18 cellular contexts compared by ENCODE assay signal in the genomic region with DNA sequence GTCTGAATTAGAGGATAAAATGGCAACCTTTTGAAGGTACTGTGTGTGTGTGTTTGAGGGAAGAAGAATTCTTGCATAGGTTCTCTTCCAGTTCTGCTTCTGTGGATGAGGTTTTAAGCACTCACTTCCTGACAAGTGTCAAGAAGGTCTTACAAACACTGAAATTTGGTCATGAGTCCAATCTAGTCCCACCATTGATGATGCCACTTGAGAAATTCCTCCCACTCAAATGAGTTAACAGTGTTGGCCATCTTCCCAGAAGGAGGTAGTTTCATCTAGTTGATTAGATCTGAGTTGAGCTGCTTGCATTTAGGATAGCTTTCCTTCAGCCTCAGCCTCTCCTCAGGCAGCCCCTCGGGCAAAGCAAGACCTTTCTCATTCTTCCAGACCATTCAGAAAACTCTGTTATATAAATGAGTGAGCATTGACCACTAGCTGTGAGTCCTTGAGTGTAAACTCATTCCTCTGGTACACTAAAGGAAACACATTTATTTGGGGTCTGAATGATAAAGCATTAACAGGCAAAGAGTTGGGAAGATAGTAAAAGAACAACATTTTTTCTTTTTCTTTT.
A peak's percentile ranks its signal among the peaks of the same experiment; 100 is the strongest.
DNase-seq lines count a peak whose midpoint lies in the region; ATAC-seq and TF ChIP-seq lines count a peak whose summit lies in the region.
"Had no signal": no experiment of that assay in that cellular context is flagged by ENCODE, and none has a peak within 500 bp of the region (broad histone marks: within the 10 kb centered on the region; RNA-seq: fewer than 3 reads in every experiment).

No MANE protein-coding gene starts in this region.

- H3K27me3 Mint-ChIP-seq in WTC11 (ENCODE audit: low read depth) = peaks cover 46% of the 10 kb centered on the region

- H3K4ac ChIP-seq in neuronal stem cell (ENCODE audit: low read length) = no peak overlapping the region

- peak; percentile 78 for ATAC-seq in WTC11
- ATAC-seq: GM23338; stimulated activated memory B cell treated with anti-CD40 and anti-IgM and Interleukin-4, amounts not matched to agents 10 μg/mL and 1 μg/mL and 100 μg/mL, for 72 hours had no signal

- POLR2A ChIA-PET in HEK293 (lab: Yijun Ruan, JAX) = no interaction called here
- POLR2A ChIA-PET in WTC11 (lab: Charles Lee) = no interaction called here

- peaks cover 9% of the 10 kb centered on the region for H3K4me1 ChIP-seq in HEK293 (ENCODE audit: control insufficient read depth, insufficient read depth, low read length)
- H3K4me1 ChIP-seq in neuronal stem cell (ENCODE audit: control insufficient read depth in 2 of 2, insufficient read depth in 1 of 2, low read depth in 1 of 2, low read length in 2 of 2) = peaks cover 0 to 4% of the 10 kb centered on the region in 2 donors
- H3K4me1 ChIP-seq: upper lobe of left lung had no signal

- H3K36me3 Mint-ChIP-seq in WTC11 = no peaks in the 10 kb centered on the region
- H3K36me3 Mint-ChIP-seq: stimulated activated memory B cell treated with anti-CD40 and anti-IgM and Interleukin-4, amounts not matched to agents 10 μg/mL and 1 μg/mL and 100 μg/mL, for 72 hours had no signal

- H3K4me1 Mint-ChIP-seq in WTC11 = peaks cover 7% of the 10 kb centered on the region
- H3K4me1 Mint-ChIP-seq: activated B cell treated with CpG ODN at 0.5 μM for 24 hours; endodermal cell; GM23338; stimulated activated memory B cell treated with anti-CD40 and anti-IgM and Interleukin-4, amounts not matched to agents 10 μg/mL and 1 μg/mL and 100 μg/mL, for 72 hours had no signal

- no peak overlapping the region for H2BK15ac ChIP-seq in neuronal stem cell (ENCODE audit: low read length)

- no peak overlapping the region for H3K27ac ChIP-seq in HEK293 (ENCODE audit: extremely low read depth, low read depth, low read length)
- H3K27ac ChIP-seq in neuronal stem cell (replicated peaks; ENCODE audit: low read length) = no peak overlapping the region
- H3K27ac ChIP-seq: upper lobe of left lung had no signal

- no peak overlapping the region for H3K14ac ChIP-seq in neuronal stem cell (ENCODE audit: low read length)

- H3K36me3 ChIP-seq in HEK293 (ENCODE audit: control insufficient read depth in 2 of 2, insufficient read depth in 1 of 2, low read length in 2 of 2) (no peaks in the 10 kb centered on the region), neuronal stem cell (replicated peaks in 1 of 2; ENCODE audit: control insufficient read depth in 2 of 2, insufficient read depth in 2 of 2, low read length in 2 of 2) (no peaks in the 10 kb centered on the region)
- H3K36me3 ChIP-seq: upper lobe of left lung had no signal

- H3K4me2 ChIP-seq in neuronal stem cell (ENCODE audit: insufficient read depth, low read length, poor library complexity, severe bottlenecking) = no peak overlapping the region
- H3K4me2 ChIP-seq: GM23338 had no signal

- H4K8ac ChIP-seq in neuronal stem cell (ENCODE audit: low read depth, low read length) = no peak overlapping the region

- no peaks in the 10 kb centered on the region for H3K9me3 Mint-ChIP-seq in WTC11
- H3K9me3 Mint-ChIP-seq: activated B cell treated with CpG ODN at 0.5 μM for 24 hours; activated naive CD4-positive, alpha-beta T cell treated with anti-CD3 and anti-CD28 coated beads for 36 hours; endodermal cell; GM23338; stimulated activated memory B cell treated with anti-CD40 and anti-IgM and Interleukin-4, amounts not matched to agents 10 μg/mL and 1 μg/mL and 100 μg/mL, for 72 hours had no signal

- H3K9ac ChIP-seq in neuronal stem cell (ENCODE audit: low read depth, low read length, poor library complexity) = no peak overlapping the region

- H3K18ac ChIP-seq in neuronal stem cell (ENCODE audit: low read length) = no peak overlapping the region

- no CpG with 5 or more reads among the region's 1 CpG for WGBS in neuronal stem cell (ENCODE audit: extremely low coverage in 2 of 2, insufficient read length in 2 of 2, insufficient replicate concordance in 1 of 2), 2 donors

- peak; percentile 11 for DNase-seq in AG09319 (ENCODE audit: extremely low read depth, low read depth)
- DNase-seq in WTC11 (ENCODE audit: low spot score) = no peak
- peak; percentile 46 for DNase-seq in fibroblast of the aortic adventitia (ENCODE audit: low read depth)
- no peak for DNase-seq in activated gamma-delta T cell treated with Interleukin-2 at 50 U/mL for 16 hours
- DNase-seq in GM19240 (ENCODE audit: insufficient read length, low spot score) = no peak
- DNase-seq in neuronal stem cell (ENCODE audit: low spot score) = no peak
- DNase-seq in OCI-M1 (lab: John Stamatoyannopoulos, UW) = no peak
- DNase-seq: activated B cell treated with CpG ODN at 0.5 μM for 24 hours; activated naive CD4-positive, alpha-beta T cell treated with anti-CD3 and anti-CD28 coated beads for 36 hours; central memory CD4-positive, alpha-beta T cell; endodermal cell; islet precursor cell; NCI-H2227 treated with DMSO at 0.1 percent for 48 hours; small intestine; upper lobe of left lung had no signal

- no peak overlapping the region for H3K4me3 Mint-ChIP-seq in WTC11
- H3K4me3 Mint-ChIP-seq: activated B cell treated with CpG ODN at 0.5 μM for 24 hours; activated naive CD4-positive, alpha-beta T cell treated with anti-CD3 and anti-CD28 coated beads for 36 hours; endodermal cell; GM23338; stimulated activated memory B cell treated with anti-CD40 and anti-IgM and Interleukin-4, amounts not matched to agents 10 μg/mL and 1 μg/mL and 100 μg/mL, for 72 hours had no signal

- CTCF ChIA-PET in HEK293 (lab: Yijun Ruan, JAX) = no interaction called here
- CTCF ChIA-PET in WTC11 (lab: Charles Lee) = no interaction called here

- H3K27ac Mint-ChIP-seq in WTC11 = no peak overlapping the region
- H3K27ac Mint-ChIP-seq: activated B cell treated with CpG ODN at 0.5 μM for 24 hours; activated naive CD4-positive, alpha-beta T cell treated with anti-CD3 and anti-CD28 coated beads for 36 hours; endodermal cell; GM23338; stimulated activated memory B cell treated with anti-CD40 and anti-IgM and Interleukin-4, amounts not matched to agents 10 μg/mL and 1 μg/mL and 100 μg/mL, for 72 hours had no signal

- H2BK5ac ChIP-seq in neuronal stem cell (ENCODE audit: low read length) = no peak overlapping the region

- no peaks in the 10 kb centered on the region for H3K79me1 ChIP-seq in neuronal stem cell (ENCODE audit: low read depth, low read length)

- H2BK12ac ChIP-seq in neuronal stem cell (ENCODE audit: low read length) = no peak overlapping the region

- H3K9me3 ChIP-seq in HEK293 (ENCODE audit: control insufficient read depth, insufficient read depth, low read depth, low read length) = no peaks in the 10 kb centered on the region
- H3K9me3 ChIP-seq in neuronal stem cell (replicated peaks in 1 of 2; ENCODE audit: control insufficient read depth in 2 of 2, insufficient read depth in 1 of 2, low read depth in 1 of 2, low read length in 2 of 2) = no peaks in the 10 kb centered on the region
- H3K9me3 ChIP-seq: upper lobe of left lung had no signal

- no peak overlapping the region for H2AFZ ChIP-seq in neuronal stem cell (ENCODE audit: low read length)
- H2AFZ ChIP-seq: GM23338 had no signal

- no peak for TF ChIP-seq CTCF in AG09319 (IDR thresholded peaks at IDR 0.05; ENCODE audit: low read depth, low read length)
- TF ChIP-seq CTCF in HEK293 (tag by site-specific recombination; IDR thresholded peaks at IDR 0.05) = no peak
- no peak for TF ChIP-seq CTCF in WTC11 (IDR thresholded peaks at IDR 0.05)
- TF ChIP-seq CTCF in fibroblast of the aortic adventitia (IDR thresholded peaks at IDR 0.05; ENCODE audit: insufficient read depth, low read length) = no peak

- H2AK5ac ChIP-seq in neuronal stem cell (ENCODE audit: low read depth, low read length) = no peak overlapping the region

- H3K4me3 ChIP-seq in HEK293 (ENCODE audit: low read depth, low read length) (no peak overlapping the region), fibroblast of the aortic adventitia (ENCODE audit: low read depth, low read length) (no peak overlapping the region), neuronal stem cell (ENCODE audit: low read length in 2 of 2) (no peak overlapping the region)
- H3K4me3 ChIP-seq: GM23338, upper lobe of left lung had no signal

- no peaks in the 10 kb centered on the region for H3K27me3 ChIP-seq in neuronal stem cell (ENCODE audit: control insufficient read depth in 3 of 3, insufficient read depth in 3 of 3, low read depth in 1 of 3, low read length in 3 of 3)
- H3K27me3 ChIP-seq: upper lobe of left lung had no signal

- H3K23ac ChIP-seq in neuronal stem cell (ENCODE audit: low read depth, low read length, poor library complexity) = no peak overlapping the region

- H4K91ac ChIP-seq in neuronal stem cell (ENCODE audit: low read depth, low read length, poor library complexity) = no peak overlapping the region

- H2BK120ac ChIP-seq in neuronal stem cell (ENCODE audit: low read depth, low read length) = no peak overlapping the region

TF ChIP-seq in HEK293, 187 proteins besides CTCF, POLR2A, EP300 and RAD21 (continues in another document):
- TF ChIP-seq OSR2 (tag by site-specific recombination; IDR thresholded peaks at IDR 0.05) = peak; percentile 47; the same call in 1 of the 2 replicates
- TF ChIP-seq ZNF677 (tag by site-specific recombination; IDR thresholded peaks at IDR 0.05) = no peak
- no peak for TF ChIP-seq ZNF621 (tag by site-specific recombination; IDR thresholded peaks at IDR 0.05)
- no peak for TF ChIP-seq ZBTB1 (tag by site-specific recombination; IDR thresholded peaks at IDR 0.05)
- no peak for TF ChIP-seq ZNF843 (tag by site-specific recombination; IDR thresholded peaks at IDR 0.05)
- TF ChIP-seq ZNF585B (tag by site-specific recombination; IDR thresholded peaks at IDR 0.05) = no peak
- no peak for TF ChIP-seq ZNF654 (tag by site-specific recombination; IDR thresholded peaks at IDR 0.05; ENCODE audit: low read depth)
- no peak for TF ChIP-seq GLIS1 (tag by site-specific recombination; IDR thresholded peaks at IDR 0.05)
- no peak for TF ChIP-seq PRDM1 (tag by site-specific recombination; IDR thresholded peaks at IDR 0.05)
- TF ChIP-seq ZNF311 (tag by site-specific recombination; IDR thresholded peaks at IDR 0.05; ENCODE audit: borderline replicate concordance) = no peak

TF ChIP-seq in WTC11, 78 proteins besides CTCF, POLR2A, EP300 and RAD21 (continues in another document):
- no peak for TF ChIP-seq GTF2I (CRISPR knock-in tag; conservative IDR thresholded peaks at IDR 0.05)

Comparison
In these comparisons a context has a peak if more than half of its experiments do, and no peak if none do; other contexts are left out.
1. DNase-seq: peak in AG09319 (single experiment) and fibroblast of the aortic adventitia (single experiment); none in WTC11 (single experiment), activated gamma-delta T cell treated with Interleukin-2 at 50 U/mL for 16 hours (single experiment), GM19240 (single experiment), neuronal stem cell (single experiment) and OCI-M1 (single experiment).